Comparison of ENCODE assay signal across 8 cellular contexts in genomic region chr1:10694274-10694632, GRCh38.
DNase-seq lines count a peak whose midpoint lies in the region; ATAC-seq, FAIRE-seq and TF ChIP-seq lines count a peak whose summit lies in the region.

No MANE protein-coding gene starts in this region.

- H3K27ac ChIP-seq in gastroesophageal sphincter: peak overlapping the region; percentile 93 to 98 (median 94)

- H3K9me3 Mint-ChIP-seq in activated T-cell treated with anti-CD3 and anti-CD28 coated beads, Interleukin-2, amount 50 U/mL, for 72 hours: no peaks in the 10 kb centered on the region

- H3K36me3 ChIP-seq in gastroesophageal sphincter: no peaks in the 10 kb centered on the region

- no peak for TF ChIP-seq EP300 in gastroesophageal sphincter (IDR thresholded peaks at IDR 0.05)

- peaks cover 12% of the 10 kb centered on the region for H3K27me3 Mint-ChIP-seq in activated T-cell treated with anti-CD3 and anti-CD28 coated beads, Interleukin-2, amount 50 U/mL, for 72 hours (ENCODE audit: low read depth)

- peak; percentile 56 to 60 for ATAC-seq in activated T-cell treated with anti-CD3 and anti-CD28 coated beads, Interleukin-2, amount 50 U/mL, for 72 hours (replicated peaks in 1 of 2)
- peak; percentile 75 for ATAC-seq in gastroesophageal sphincter
- no peak for ATAC-seq in HG03378 (IDR thresholded peaks at IDR 0.05; ENCODE audit: unreplicated experiment)

- peak overlapping the region; percentile 83 to 86 for H3K4me3 ChIP-seq in gastroesophageal sphincter

- H3K27ac Mint-ChIP-seq in activated T-cell treated with anti-CD3 and anti-CD28 coated beads, Interleukin-2, amount 50 U/mL, for 72 hours: peak overlapping the region; percentile 61

- peak overlapping the region; percentile 82 to 84 for H3K4me3 Mint-ChIP-seq in activated T-cell treated with anti-CD3 and anti-CD28 coated beads, Interleukin-2, amount 50 U/mL, for 72 hours

- peaks cover 1 to 3% of the 10 kb centered on the region in 2 donors for H3K36me3 Mint-ChIP-seq in activated T-cell treated with anti-CD3 and anti-CD28 coated beads, Interleukin-2, amount 50 U/mL, for 72 hours (ENCODE audit: insufficient read depth in 2 of 2)

- no peaks in the 10 kb centered on the region for H3K27me3 ChIP-seq in gastroesophageal sphincter

- DNase-seq in GDM1 (lab: John Stamatoyannopoulos, UW): peak; percentile 28
- peak; percentile 70 for DNase-seq in H54 (ENCODE audit: insufficient read length, low spot score)
- peak; percentile 69 for DNase-seq in NCI-H1092 (lab: John Stamatoyannopoulos, UW)
- no peak for DNase-seq in activated T-cell treated with anti-CD3 and anti-CD28 coated beads, Interleukin-2, amount 50 U/mL, for 72 hours
- peak; percentile 42 for DNase-seq in retina
- no peak for DNase-seq in mucosa of gallbladder (ENCODE audit: low spot score)

- TF ChIP-seq CTCF in gastroesophageal sphincter (IDR thresholded peaks at IDR 0.05): peak in 1 of 4 experiments; percentile 18

- peaks cover 0 to 55% (median 25%) of the 10 kb centered on the region in 3 donors for H3K4me1 ChIP-seq in gastroesophageal sphincter

- H3K9me3 ChIP-seq in gastroesophageal sphincter: no peaks in the 10 kb centered on the region

- WGBS in gastroesophageal sphincter (ENCODE audit: low coverage in 1 of 2), 2 donors: no CpG with 5 or more reads among the region's 46 CpGs

- no peak for FAIRE-seq in H54 (lab: Jason Lieb, UNC)

- H3K4me1 Mint-ChIP-seq in activated T-cell treated with anti-CD3 and anti-CD28 coated beads, Interleukin-2, amount 50 U/mL, for 72 hours (ENCODE audit: low read depth): peaks cover 55% of the 10 kb centered on the region

- no peak for TF ChIP-seq POLR2A in H54 (IDR thresholded peaks at IDR 0.05; ENCODE audit: low read depth, low read length)
- TF ChIP-seq POLR2A in gastroesophageal sphincter (IDR thresholded peaks at IDR 0.05): no peak

Comparison
In these comparisons a context has a peak if more than half of its experiments do, and no peak if none do; other contexts are left out.
1. DNase-seq: peak in GDM1 (single experiment), H54 (single experiment), NCI-H1092 (single experiment) and retina (single experiment); none in activated T-cell treated with anti-CD3 and anti-CD28 coated beads, Interleukin-2, amount 50 U/mL, for 72 hours (0 of 2) and mucosa of gallbladder (single experiment).